ENCODE assay signal across 8 cellular contexts in genomic region chr19:36115453-36116343, GRCh38. TPM values are rescaled to one million over a fixed set of nuclear protein-coding genes. Genes with fewer than 3 reads are reported as not detected.
DNase-seq lines count a peak whose midpoint lies in the region; ATAC-seq lines count a peak whose summit lies in the region.

Gene TBCB, plus strand, starts transcription at chr19:36115468. Its CDS starts 93 bp downstream, at chr19:36115561.

- ATAC-seq in HG03469 (IDR thresholded peaks at IDR 0.05; ENCODE audit: unreplicated experiment): peak; percentile 1

- H3K9me3 ChIP-seq in iPS-20b (ENCODE audit: insufficient read depth, low read depth, low read length): no peaks in the 10 kb centered on the region

- H3K4me3 ChIP-seq in iPS-20b (ENCODE audit: low read length): peak within 1 kb of the TSS; percentile 94

- peak within 1 kb of the TSS; percentile 87 for H3K9ac ChIP-seq in iPS-20b (ENCODE audit: low read depth, low read length)

- peak within 1 kb of the TSS; percentile 28 for H3K27ac ChIP-seq in iPS-20b (ENCODE audit: low read length)

- intact Hi-C loops in T-helper 1 cell treated with Interleukin-12 subunit alpha and Interleukin-12 subunit beta and Interleukin-4 antibody, amounts not matched to agents 30 ng/mL and 1 ng/mL, for 36 hours (cut with micrococcal nuclease): loop anchor here (1.0 to 10.0 kb wide), 14 partner anchors 12 to 489 kb away; partner anchors contain the start of genes ARHGAP33, LIN37, PROSER3 and SDHAF1

- H3K4me1 ChIP-seq in iPS-20b (ENCODE audit: insufficient read depth, low read length): peaks cover 14% of the 10 kb centered on the region; the same call in 1 of the 2 replicates

- H3K36me3 ChIP-seq in iPS-20b (ENCODE audit: insufficient read depth, low read depth, low read length): peaks cover 52% of the 10 kb centered on the region

- H3K27me3 ChIP-seq in iPS-20b (ENCODE audit: insufficient read depth, low read length): no peaks in the 10 kb centered on the region

- DNase-seq in NCI-H345 treated with DMSO at 0.1 percent for 48 hours (lab: John Stamatoyannopoulos, UW; ENCODE audit: unreplicated experiment): peak; percentile 47
- DNase-seq in NCI-H345 (lab: John Stamatoyannopoulos, UW): no peak
- DNase-seq in amniotic epithelial cell (ENCODE audit: low read depth): peak; percentile 16
- peak; percentile 78 to 88 (median 86) for DNase-seq in stimulated activated CD4-positive, alpha-beta T cell treated with anti-CD3 and anti-CD28 coated beads, Interleukin-12 subunit alpha, Interleukin-12 subunit beta, amount 100 ng/mL, for 48 hours (ENCODE audit: low read depth in 2 of 3, low spot score in 1 of 3)
- no peak for DNase-seq in inferior parietal cortex (ENCODE audit: extremely low spot score)

RNA-seq across cellular contexts. Expression of gene TBCB, which starts in this region (rescaled TPM):
- total RNA-seq in T-helper 1 cell treated with Interleukin-12 subunit alpha and Interleukin-12 subunit beta and Interleukin-4 antibody, amounts not matched to agents 30 ng/mL and 1 ng/mL, for 36 hours: 198 and 205 TPM in 2 replicates

Comparison
In these comparisons a context has a peak if more than half of its experiments do, and no peak if none do; other contexts are left out.
1. DNase-seq: peak in NCI-H345 treated with DMSO at 0.1 percent for 48 hours (single experiment), amniotic epithelial cell (single experiment) and stimulated activated CD4-positive, alpha-beta T cell treated with anti-CD3 and anti-CD28 coated beads, Interleukin-12 subunit alpha, Interleukin-12 subunit beta, amount 100 ng/mL, for 48 hours (3 of 3); none in NCI-H345 (single experiment) and inferior parietal cortex (single experiment).